In genomic region chr1:210949489-210949888, GRCh38 we compare ENCODE assay signal across 9 cellular contexts.
"Had no signal": no experiment of that assay in that cellular context is flagged by ENCODE, and none has a peak within 500 bp of the region (broad histone marks: within the 10 kb centered on the region; RNA-seq: fewer than 3 reads in every experiment).

No MANE protein-coding gene starts in this region.

- H3K36me3 ChIP-seq: SJSA1 had no signal

- DNase-seq: IMR-90, NCI-H187, NCI-H2081 treated with DMSO at 0.1 percent for 48 hours, NCI-H2227 treated with DMSO at 0.1 percent for 48 hours, NCI-H526 treated with DMSO at 0.1 percent for 48 hours, Right ventricle myocardium superior, SIG-M5 had no signal

- H3K4me3 ChIP-seq: SJSA1 had no signal

- H3K27me3 ChIP-seq: SJSA1 had no signal

- FAIRE-seq: HepG2 had no signal
